8 cellular contexts compared by ENCODE assay signal in the genomic region with DNA sequence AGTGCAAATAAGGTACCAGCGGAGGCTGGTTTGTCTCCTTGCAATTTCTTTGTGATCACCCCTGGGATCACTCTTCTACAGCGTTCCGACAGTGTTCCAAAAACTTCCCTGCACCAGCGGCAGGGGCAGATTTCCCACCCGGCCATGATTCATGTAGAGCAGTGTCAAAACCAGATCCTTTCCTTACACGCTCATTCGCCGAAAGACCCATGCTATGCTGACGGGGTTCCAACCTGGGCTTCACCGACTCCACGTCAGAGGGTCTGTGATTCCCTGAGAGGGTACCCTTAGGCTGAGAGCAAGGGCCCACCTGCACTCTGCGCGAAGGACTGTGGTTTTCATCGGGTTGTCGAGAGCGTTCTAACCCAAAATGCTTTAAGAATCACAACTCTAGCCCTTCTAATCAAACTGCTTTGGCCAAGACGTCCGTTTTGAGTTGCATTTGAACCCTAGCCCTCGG. TPM values are rescaled to one million over a fixed set of nuclear protein-coding genes. Genes with fewer than 3 reads are reported as not detected.
A peak's percentile ranks its signal among the peaks of the same experiment; 100 is the strongest.
DNase-seq lines count a peak whose midpoint lies in the region; ATAC-seq and TF ChIP-seq lines count a peak whose summit lies in the region.

No MANE protein-coding gene starts in this region.

- peaks cover 8% of the 10 kb centered on the region for H3K79me2 ChIP-seq in hepatocyte

- peak overlapping the region; percentile 96 for H2AFZ ChIP-seq in hepatocyte

- peak overlapping the region; percentile 84 to 98 (median 96) for H3K4me3 Mint-ChIP-seq in IgD-negative memory B cell
- H3K4me3 Mint-ChIP-seq in activated naive CD8-positive, alpha-beta T cell treated with anti-CD3 and anti-CD28 coated beads for 36 hours = peak overlapping the region; percentile 93

- peak overlapping the region; percentile 64 for H3K27ac ChIP-seq in hepatocyte

- peak overlapping the region; percentile 92 for H3K4me2 ChIP-seq in hepatocyte

- peak; percentile 30 for ATAC-seq in GM21529 (IDR thresholded peaks at IDR 0.05; ENCODE audit: unreplicated experiment)

- H3K27me3 ChIP-seq in hepatocyte = no peaks in the 10 kb centered on the region

- H3K4me3 ChIP-seq in hepatocyte (peak overlapping the region; percentile 49), retinal pigment epithelial cell (ENCODE audit: low read length) (peak overlapping the region; percentile 91)

- no peaks in the 10 kb centered on the region for H3K36me3 ChIP-seq in hepatocyte (replicated peaks; ENCODE audit: insufficient read depth, low read depth)

- peaks cover 13 to 25% (median 17%) of the 10 kb centered on the region in 3 donors for H3K4me1 Mint-ChIP-seq in IgD-negative memory B cell
- H3K4me1 Mint-ChIP-seq in activated naive CD8-positive, alpha-beta T cell treated with anti-CD3 and anti-CD28 coated beads for 36 hours = peaks cover 23% of the 10 kb centered on the region

- no peaks in the 10 kb centered on the region for H3K9me2 ChIP-seq in hepatocyte (replicated peaks; ENCODE audit: insufficient read depth)

- DNase-seq in ELR (ENCODE audit: low read depth) (peak; percentile 56), hepatocyte (ENCODE audit: low spot score) (peak; percentile 58), retinal pigment epithelial cell (ENCODE audit: low read depth) (no peak), MV-4-11 (lab: John Stamatoyannopoulos, UW) (no peak), NCI-H524 treated with DMSO at 0.1 percent for 48 hours (lab: John Stamatoyannopoulos, UW) (no peak)
- no peak for DNase-seq in activated naive CD8-positive, alpha-beta T cell treated with anti-CD3 and anti-CD28 coated beads for 36 hours

- no peaks in the 10 kb centered on the region for H3K27me3 Mint-ChIP-seq in IgD-negative memory B cell
- H3K27me3 Mint-ChIP-seq in activated naive CD8-positive, alpha-beta T cell treated with anti-CD3 and anti-CD28 coated beads for 36 hours = no peaks in the 10 kb centered on the region

- no peaks in the 10 kb centered on the region for H4K20me1 ChIP-seq in hepatocyte (ENCODE audit: insufficient read depth, poor library complexity, severe bottlenecking)

- no peaks in the 10 kb centered on the region for H3K36me3 Mint-ChIP-seq in IgD-negative memory B cell
- H3K36me3 Mint-ChIP-seq in activated naive CD8-positive, alpha-beta T cell treated with anti-CD3 and anti-CD28 coated beads for 36 hours = peaks cover 23% of the 10 kb centered on the region

- no peaks in the 10 kb centered on the region for H3K9me3 Mint-ChIP-seq in IgD-negative memory B cell
- H3K9me3 Mint-ChIP-seq in activated naive CD8-positive, alpha-beta T cell treated with anti-CD3 and anti-CD28 coated beads for 36 hours = no peaks in the 10 kb centered on the region

- TF ChIP-seq CTCF in hepatocyte (IDR thresholded peaks at IDR 0.05; ENCODE audit: poor library complexity) = peak; percentile 19
- TF ChIP-seq CTCF in retinal pigment epithelial cell (conservative IDR thresholded peaks at IDR 0.05; ENCODE audit: low read depth, low read length) = peak; percentile 30

- no peaks in the 10 kb centered on the region for H3K9me3 ChIP-seq in hepatocyte (ENCODE audit: low read depth)

- H3K27ac Mint-ChIP-seq in IgD-negative memory B cell = peak overlapping the region; percentile 16 to 89 (median 73)
- H3K27ac Mint-ChIP-seq in activated naive CD8-positive, alpha-beta T cell treated with anti-CD3 and anti-CD28 coated beads for 36 hours = peak overlapping the region; percentile 96

- peaks cover 3% of the 10 kb centered on the region for H3K4me1 ChIP-seq in hepatocyte (ENCODE audit: insufficient read depth)

- WGBS in hepatocyte (ENCODE audit: low lambda C conversion rate, missing lambda C conversion rate) = under 1% methylated on average over 19 of the region's 19 CpGs

RNA-seq across cellular contexts. Expression of gene TTC27, which starts 0.4 kb away (rescaled TPM):
- polyA plus RNA-seq in IgD-negative memory B cell (16.0 TPM), hepatocyte (9.6 and 12.7 TPM in 2 replicates)
- total RNA-seq in activated naive CD8-positive, alpha-beta T cell treated with anti-CD3 and anti-CD28 coated beads for 36 hours = 10 to 100 TPM; 34.9 to 37.3 TPM
- 10.7 and 20.6 TPM in 2 replicates for total RNA-seq in hepatocyte

Comparison
In these comparisons a context has a peak if more than half of its experiments do, and no peak if none do; other contexts are left out.
1. DNase-seq: peak in ELR (single experiment) and hepatocyte (single experiment); none in activated naive CD8-positive, alpha-beta T cell treated with anti-CD3 and anti-CD28 coated beads for 36 hours (single experiment), retinal pigment epithelial cell (single experiment), MV-4-11 (single experiment) and NCI-H524 treated with DMSO at 0.1 percent for 48 hours (single experiment).